6 cellular contexts compared by ENCODE assay signal in genomic region chr12:91940322-91940721, GRCh38.
"Had no signal": no experiment of that assay in that cellular context is flagged by ENCODE, and none has a peak within 500 bp of the region (broad histone marks: within the 10 kb centered on the region; RNA-seq: fewer than 3 reads in every experiment).

No MANE protein-coding gene starts in this region.

- FAIRE-seq: HTR-8/SVneo, K562 had no signal

- DNase-seq: IMR-90, KBM-7 had no signal

- ATAC-seq: K562 had no signal

- H3K27ac ChIP-seq: HL-60 had no signal

- H3K4me3 Mint-ChIP-seq: IgD-negative memory B cell had no signal

- H3K4me3 ChIP-seq: K562 had no signal
